22 cellular contexts compared by ENCODE assay signal in the genomic region with DNA sequence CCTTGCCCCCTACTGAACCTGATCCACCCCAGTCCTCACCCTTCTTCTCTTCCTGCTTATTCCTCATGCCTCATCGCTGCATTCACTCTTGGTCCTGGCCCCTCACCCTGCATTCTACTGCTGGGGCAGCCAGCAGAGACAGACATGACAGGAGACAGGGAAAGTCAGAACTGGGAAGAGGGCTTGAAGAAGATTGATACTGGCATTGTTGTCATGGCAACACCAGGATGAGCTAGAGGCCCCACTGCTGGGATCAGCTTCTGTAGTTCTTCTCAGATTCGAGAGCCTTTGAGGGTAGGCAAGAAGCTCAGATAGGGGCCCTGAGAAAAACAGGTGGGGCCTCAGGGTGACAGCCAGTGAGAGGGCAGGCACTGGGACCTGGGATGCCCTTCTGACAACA.
A peak's percentile ranks its signal among the peaks of the same experiment; 100 is the strongest.
DNase-seq lines count a peak whose midpoint lies in the region; ATAC-seq, FAIRE-seq and TF ChIP-seq lines count a peak whose summit lies in the region.
"Had no signal": no experiment of that assay in that cellular context is flagged by ENCODE, and none has a peak within 500 bp of the region (broad histone marks: within the 10 kb centered on the region; RNA-seq: fewer than 3 reads in every experiment).

No MANE protein-coding gene starts in this region.

- TF ChIP-seq CTCF in K562 (IDR thresholded peaks at IDR 0.05 in 2 of 3, conservative IDR thresholded peaks at IDR 0.05 in 1 of 3; ENCODE audit: insufficient read depth in 2 of 3, low read depth in 1 of 3, low read length in 3 of 3), result no peak
- no peak for TF ChIP-seq CTCF in testis (IDR thresholded peaks at IDR 0.05)

- no peaks in the 10 kb centered on the region for H3K9me1 ChIP-seq in K562 (ENCODE audit: control insufficient read depth, insufficient read depth, low read length)

- WGBS in K562 (ENCODE audit: insufficient coverage, low coverage, missing lambda C conversion rate), result 0% methylated on average over 2 of the region's 2 CpGs
- WGBS in testis, 2 donors, result 76 to 95% methylated on average over 2 of the region's 2 CpGs

- no peak for ATAC-seq in K562
- no peak for ATAC-seq in HG02623 (IDR thresholded peaks at IDR 0.05; ENCODE audit: unreplicated experiment)
- ATAC-seq: GM12878, HCT116 had no signal

- no peak for TF ChIP-seq EP300 in K562 (IDR thresholded peaks at IDR 0.05; ENCODE audit: low read length)

- no peak overlapping the region for H3K27ac ChIP-seq in K562 (ENCODE audit: extremely low read depth, low read depth, low read length)
- H3K27ac ChIP-seq in testis, result no peak overlapping the region
- H3K27ac ChIP-seq: HL-60 had no signal

- H3K27me3 ChIP-seq in K562 (ENCODE audit: control insufficient read depth in 2 of 2, insufficient read depth in 2 of 2, low read length in 2 of 2), result no peaks in the 10 kb centered on the region
- H3K27me3 ChIP-seq in testis, result no peaks in the 10 kb centered on the region

- H3K4me3 ChIP-seq in K562 (no peak overlapping the region), testis (no peak overlapping the region)
- H3K4me3 ChIP-seq: GM12878 had no signal

- FAIRE-seq in K562 (lab: Jason Lieb, UNC) (no peak), urothelium cell line (lab: Jason Lieb, UNC) (peak; percentile 30)
- FAIRE-seq: GM12878 had no signal

- no peak for TF ChIP-seq RAD21 in K562 (CRISPR knock-in tag; conservative IDR thresholded peaks at IDR 0.05 in 1 of 2, IDR thresholded peaks at IDR 0.05 in 1 of 2)

- POLR2A ChIA-PET in K562 (lab: Yijun Ruan, JAX), result interaction anchor here (0.5 kb wide), 1 partner anchor 17 kb away, joined by 3 read pairs; no protein-coding TSS in a partner anchor

- no peaks in the 10 kb centered on the region for H3K79me2 ChIP-seq in K562 (ENCODE audit: control insufficient read depth, insufficient read depth, low read length)

- peak; percentile 33 for DNase-seq in NCI-H748 (lab: John Stamatoyannopoulos, UW; ENCODE audit: unreplicated experiment)
- DNase-seq in NCI-H748 treated with DMSO at 0.1 percent for 48 hours (lab: John Stamatoyannopoulos, UW), result no peak
- peak; percentile 9 to 56 for DNase-seq in NCI-H524 (lab: John Stamatoyannopoulos, UW)
- no peak for DNase-seq in K562 (ENCODE audit: extremely low read depth in 1 of 4, low spot score in 3 of 4)
- DNase-seq in urothelium cell line (ENCODE audit: low spot score), result no peak
- no peak for DNase-seq in testis
- DNase-seq: C1 segment of cervical spinal cord; CD4-positive, CD25-positive, alpha-beta regulatory T cell; CD8-positive, alpha-beta memory T cell; COR-L47; DMS 273 treated with DMSO at 0.1 percent for 48 hours; DMS53; DND-41; EL; GOT3; H7; HFFc6; IMR-90 had no signal

- no peak overlapping the region for H2AFZ ChIP-seq in K562 (ENCODE audit: low read depth, low read length)

- H3K9ac ChIP-seq in K562 (ENCODE audit: insufficient read depth in 1 of 2, low read depth in 2 of 2, low read length in 2 of 2), result no peak overlapping the region

- in situ Hi-C loops in K562 (cut with MboI), result no loop called here

- H3K9me3 ChIP-seq in K562 (replicated peaks; ENCODE audit: control insufficient read depth, insufficient read depth, low read depth, low read length) (no peaks in the 10 kb centered on the region), testis (no peaks in the 10 kb centered on the region)

- H4K20me1 ChIP-seq in K562 (replicated peaks; ENCODE audit: control insufficient read depth, insufficient read depth, low read length), result no peaks in the 10 kb centered on the region; the same call in 1 of the 2 replicates

- no peaks in the 10 kb centered on the region for H3K4me1 ChIP-seq in K562 (replicated peaks in 1 of 2; ENCODE audit: control insufficient read depth in 2 of 2, insufficient read depth in 2 of 2, low read length in 2 of 2)
- no peaks in the 10 kb centered on the region for H3K4me1 ChIP-seq in testis

- H3K36me3 ChIP-seq in K562 (ENCODE audit: control insufficient read depth, insufficient read depth, low read length) (no peaks in the 10 kb centered on the region), testis (ENCODE audit: low read depth, missing control alignments) (no peaks in the 10 kb centered on the region)

- TF ChIP-seq POLR2A in K562 (conservative IDR thresholded peaks at IDR 0.05), result no peak
- no peak for TF ChIP-seq POLR2A in testis (IDR thresholded peaks at IDR 0.05)

- intact Hi-C loops in K562 (cut with micrococcal nuclease) (no loop called here), testis (cut with DNase I; ENCODE audit: low total_unique reads) (no loop called here)

- no TSS peak for BruUV-seq in K562 (replicated peaks; lab: Mats Ljungman, UMichigan)

- H3K4me2 ChIP-seq in K562 (ENCODE audit: insufficient read depth, low read length), result no peak overlapping the region

- CTCF ChIA-PET in K562 (lab: Yijun Ruan, JAX; ENCODE audit: low intra/inter-chr PET ratio), result no interaction called here

TF ChIP-seq in K562, 482 proteins besides CTCF, POLR2A, EP300 and RAD21:
- TF ChIP-seq RFX1 (IDR thresholded peaks at IDR 0.05), result peak; percentile 55
- TF ChIP-seq ZKSCAN8 (CRISPR knock-in tag; IDR thresholded peaks at IDR 0.05), result no peak

Comparison
In these comparisons a context has a peak if more than half of its experiments do, and no peak if none do; other contexts are left out.
1. DNase-seq: peak in NCI-H748 (single experiment) and NCI-H524 (2 of 2); none in NCI-H748 treated with DMSO at 0.1 percent for 48 hours (single experiment), K562 (0 of 4), urothelium cell line (single experiment) and testis (single experiment).